In genomic region chr6:41280658-41281057, GRCh38 we compare ENCODE assay signal across 37 cellular contexts. TPM values are rescaled to one million over a fixed set of nuclear protein-coding genes. Genes with fewer than 3 reads are reported as not detected.
A peak's percentile ranks its signal among the peaks of the same experiment; 100 is the strongest.
DNase-seq lines count a peak whose midpoint lies in the region; ATAC-seq and TF ChIP-seq lines count a peak whose summit lies in the region.
"Had no signal": no experiment of that assay in that cellular context is flagged by ENCODE, and none has a peak within 500 bp of the region (broad histone marks: within the 10 kb centered on the region; RNA-seq: fewer than 3 reads in every experiment).

No MANE protein-coding gene starts in this region.

- no peak overlapping the region for H3K4ac ChIP-seq in mesenchymal stem cell (ENCODE audit: low read depth in 1 of 2, low read length in 2 of 2)

- H3K27ac Mint-ChIP-seq in dendritic cell treated with granulocyte-macrophage colony-stimulating factor and Interleukin-4, amounts not matched to agents 40 ng/mL and 50 ng/mL, for 4 days, result peak overlapping the region; percentile 0
- H3K27ac Mint-ChIP-seq: activated CD4-positive, alpha-beta memory T cell treated with anti-CD3 and anti-CD28 coated beads, Interleukin-2, amount 10 ng/mL, durations not matched to agents 7 days and 5 days; activated T-helper 1 cell treated with anti-CD3 and anti-CD28 coated beads, Interleukin-12 subunit alpha, Interleukin-12 subunit beta, Interleukin-2, Interleukin-4 antibody, amounts not matched to agents 30 ng/mL and 10 ng/mL and 1 ng/mL, durations not matched to agents 14 hours and 24 hours and 36 hours; brain; CD8-positive, alpha-beta T cell; stimulated activated naive B cell treated with anti-CD40 and anti-IgM and Interleukin-4, amounts not matched to agents 10 μg/mL and 1 μg/mL and 100 μg/mL, for 72 hours had no signal

- no peak overlapping the region for H2AK5ac ChIP-seq in mesenchymal stem cell (ENCODE audit: low read length, severe bottlenecking)

- peak; percentile 45 for ATAC-seq in Right ventricle myocardium superior (ENCODE audit: poor library complexity)
- ATAC-seq in upper lobe of right lung, result peak; percentile 72
- no peak for ATAC-seq in gastrocnemius medialis
- ATAC-seq: CD8-positive, alpha-beta T cell; SK-N-SH treated with all-trans-retinoic acid at 6 μM for 48 hours; stimulated activated naive B cell treated with anti-CD40 and anti-IgM and Interleukin-4, amounts not matched to agents 10 μg/mL and 1 μg/mL and 100 μg/mL, for 72 hours had no signal

- TF ChIP-seq POLR2A in NB4 (IDR thresholded peaks at IDR 0.05; ENCODE audit: extremely low read depth, insufficient read length) (no peak), gastrocnemius medialis (IDR thresholded peaks at IDR 0.05) (no peak)

- no peaks in the 10 kb centered on the region for H3K79me1 ChIP-seq in mesenchymal stem cell (replicated peaks; ENCODE audit: low read length, poor library complexity, severe bottlenecking)

- no peak for DNase-seq in Right ventricle myocardium superior
- no peak for DNase-seq in cardiac septum (ENCODE audit: low spot score)
- DNase-seq in NB4 (ENCODE audit: low read depth), result peak; percentile 42
- DNase-seq in upper lobe of right lung, result no peak
- no peak for DNase-seq in gastrocnemius medialis
- no peak for DNase-seq in NCI-H748 treated with DMSO at 0.1 percent for 48 hours (lab: John Stamatoyannopoulos, UW)
- DNase-seq in mesenchymal stem cell, result no peak
- DNase-seq: activated CD4-positive, alpha-beta memory T cell treated with anti-CD3 and anti-CD28 coated beads, Interleukin-2, amount 10 ng/mL, durations not matched to agents 7 days and 5 days; activated CD4-positive, alpha-beta T cell treated with anti-CD3 and anti-CD28 coated beads for 1 hour; activated CD8-positive, alpha-beta memory T cell treated with anti-CD3 and anti-CD28 coated beads, Interleukin-2, amount 50 U/mL, for 4 hours; activated naive CD4-positive, alpha-beta T cell treated with Interleukin-2 at 50 U/mL for 16 hours; CD8-positive, alpha-beta T cell; DMS 273 treated with DMSO at 0.1 percent for 48 hours; EL; hypothalamus; KBM-7; left cardiac atrium; mesendoderm; NCI-H2107; pancreas; retina; stimulated activated naive B cell treated with anti-CD40 and anti-IgM and Interleukin-4, amounts not matched to agents 10 μg/mL and 1 μg/mL and 100 μg/mL, for 72 hours had no signal

- H3K36me3 Mint-ChIP-seq in dendritic cell treated with granulocyte-macrophage colony-stimulating factor and Interleukin-4, amounts not matched to agents 40 ng/mL and 50 ng/mL, for 4 days (ENCODE audit: low read depth), result no peaks in the 10 kb centered on the region
- H3K36me3 Mint-ChIP-seq: brain; CD8-positive, alpha-beta T cell had no signal

- H3K4me2 ChIP-seq in mesenchymal stem cell (ENCODE audit: low read length, poor library complexity, severe bottlenecking), result no peak overlapping the region

- H3K4me3 ChIP-seq in NB4 (ENCODE audit: low read depth, low read length) (no peak overlapping the region), upper lobe of right lung (no peak overlapping the region), gastrocnemius medialis (no peak overlapping the region), mesenchymal stem cell (ENCODE audit: insufficient read depth in 1 of 2, low read depth in 1 of 2, low read length in 2 of 2) (no peak overlapping the region)
- H3K4me3 ChIP-seq: pancreas, skin epidermis, suprapubic skin had no signal

- H3K4me1 ChIP-seq in upper lobe of right lung (peaks cover 17% of the 10 kb centered on the region), gastrocnemius medialis (no peaks in the 10 kb centered on the region), mesenchymal stem cell (ENCODE audit: control insufficient read depth, insufficient read depth, low read depth, low read length) (no peaks in the 10 kb centered on the region)
- H3K4me1 ChIP-seq: pancreas, suprapubic skin had no signal

- no peak overlapping the region for H2BK15ac ChIP-seq in mesenchymal stem cell (ENCODE audit: low read depth, poor library complexity, severe bottlenecking)

- H3K4me3 Mint-ChIP-seq in dendritic cell treated with granulocyte-macrophage colony-stimulating factor and Interleukin-4, amounts not matched to agents 40 ng/mL and 50 ng/mL, for 4 days, result no peak overlapping the region
- H3K4me3 Mint-ChIP-seq: activated CD4-positive, alpha-beta memory T cell treated with anti-CD3 and anti-CD28 coated beads, Interleukin-2, amount 10 ng/mL, durations not matched to agents 7 days and 5 days; activated T-helper 1 cell treated with anti-CD3 and anti-CD28 coated beads, Interleukin-12 subunit alpha, Interleukin-12 subunit beta, Interleukin-2, Interleukin-4 antibody, amounts not matched to agents 30 ng/mL and 10 ng/mL and 1 ng/mL, durations not matched to agents 14 hours and 24 hours and 36 hours; brain; CD8-positive, alpha-beta T cell; neural crest cell; stimulated activated naive B cell treated with anti-CD40 and anti-IgM and Interleukin-4, amounts not matched to agents 10 μg/mL and 1 μg/mL and 100 μg/mL, for 72 hours had no signal

- H2AFZ ChIP-seq in mesenchymal stem cell (ENCODE audit: low read depth, low read length), result no peak overlapping the region

- H3K18ac ChIP-seq in mesenchymal stem cell (ENCODE audit: low read depth in 1 of 2, low read length in 2 of 2), result no peak overlapping the region

- no peaks in the 10 kb centered on the region for H3K9me3 ChIP-seq in upper lobe of right lung
- no peaks in the 10 kb centered on the region for H3K9me3 ChIP-seq in gastrocnemius medialis
- no peaks in the 10 kb centered on the region for H3K9me3 ChIP-seq in mesenchymal stem cell (ENCODE audit: control insufficient read depth, low read length)
- H3K9me3 ChIP-seq: pancreas, suprapubic skin had no signal

- TF ChIP-seq CTCF in NB4 (IDR thresholded peaks at IDR 0.05; ENCODE audit: low read depth, low read length), result no peak
- no peak for TF ChIP-seq CTCF in upper lobe of right lung (IDR thresholded peaks at IDR 0.05)
- TF ChIP-seq CTCF in gastrocnemius medialis (IDR thresholded peaks at IDR 0.05 in 4 of 5, conservative IDR thresholded peaks at IDR 0.05 in 1 of 5), result no peak

- intact Hi-C loops in Right ventricle myocardium superior (cut with DNase I), result no loop called here
- intact Hi-C loops in cardiac septum (cut with DNase I), result no loop called here
- intact Hi-C loops in dendritic cell treated with granulocyte-macrophage colony-stimulating factor and Interleukin-4, amounts not matched to agents 40 ng/mL and 50 ng/mL, for 4 days (cut with micrococcal nuclease), result no loop called here
- intact Hi-C loops in upper lobe of right lung (cut with DNase I), result no loop called here
- intact Hi-C loops in gastrocnemius medialis (cut with DNase I; ENCODE audit: low total_unique reads), result no loop called here

- H3K23ac ChIP-seq in mesenchymal stem cell (ENCODE audit: low read length in 2 of 2), result no peak overlapping the region

- H3K27me3 Mint-ChIP-seq in dendritic cell treated with granulocyte-macrophage colony-stimulating factor and Interleukin-4, amounts not matched to agents 40 ng/mL and 50 ng/mL, for 4 days, result peaks cover 2% of the 10 kb centered on the region

- no peak overlapping the region for H3K9ac ChIP-seq in mesenchymal stem cell (ENCODE audit: low read length)

- H3K4me1 Mint-ChIP-seq in dendritic cell treated with granulocyte-macrophage colony-stimulating factor and Interleukin-4, amounts not matched to agents 40 ng/mL and 50 ng/mL, for 4 days (ENCODE audit: low read depth), result peaks cover 86% of the 10 kb centered on the region

- H2BK12ac ChIP-seq in mesenchymal stem cell (ENCODE audit: low read length in 2 of 2), result no peak overlapping the region

- no peak overlapping the region for H4K91ac ChIP-seq in mesenchymal stem cell (ENCODE audit: low read length)

- H4K8ac ChIP-seq in mesenchymal stem cell (ENCODE audit: low read length), result no peak overlapping the region

- no peak overlapping the region for H2BK5ac ChIP-seq in mesenchymal stem cell (ENCODE audit: low read depth, low read length, poor library complexity, severe bottlenecking)

- WGBS in mesenchymal stem cell, result 52% methylated on average over 1 of the region's 1 CpG

- H3K27ac ChIP-seq in upper lobe of right lung (no peak overlapping the region), gastrocnemius medialis (no peak overlapping the region), mesenchymal stem cell (ENCODE audit: low read length, poor library complexity, severe bottlenecking) (no peak overlapping the region)
- H3K27ac ChIP-seq: pancreas, skin epidermis, suprapubic skin had no signal

- no peaks in the 10 kb centered on the region for H3K27me3 ChIP-seq in upper lobe of right lung
- no peaks in the 10 kb centered on the region for H3K27me3 ChIP-seq in gastrocnemius medialis
- H3K27me3 ChIP-seq in mesenchymal stem cell (ENCODE audit: control insufficient read depth in 1 of 2, insufficient read depth in 1 of 2, low read length in 2 of 2), result peaks cover 9 to 23% of the 10 kb centered on the region in 2 experiments
- H3K27me3 ChIP-seq: pancreas had no signal

- in situ Hi-C loops in gastrocnemius medialis (cut with MboI; ENCODE audit: low sequenced_read_pairs in 4 of 4), result no loop called here

- no peaks in the 10 kb centered on the region for H3K36me3 ChIP-seq in upper lobe of right lung
- no peaks in the 10 kb centered on the region for H3K36me3 ChIP-seq in gastrocnemius medialis
- H3K36me3 ChIP-seq in mesenchymal stem cell (ENCODE audit: control insufficient read depth in 1 of 2, insufficient read depth in 2 of 2, low read depth in 1 of 2, low read length in 2 of 2), result no peaks in the 10 kb centered on the region
- H3K36me3 ChIP-seq: pancreas, suprapubic skin had no signal

- no peaks in the 10 kb centered on the region for H3K9me3 Mint-ChIP-seq in dendritic cell treated with granulocyte-macrophage colony-stimulating factor and Interleukin-4, amounts not matched to agents 40 ng/mL and 50 ng/mL, for 4 days
- H3K9me3 Mint-ChIP-seq: activated CD4-positive, alpha-beta memory T cell treated with anti-CD3 and anti-CD28 coated beads, Interleukin-2, amount 10 ng/mL, durations not matched to agents 7 days and 5 days; CD8-positive, alpha-beta T cell had no signal

- no peak overlapping the region for H3K14ac ChIP-seq in mesenchymal stem cell (ENCODE audit: low read length in 2 of 2)

- no peak overlapping the region for H2BK120ac ChIP-seq in mesenchymal stem cell (ENCODE audit: low read depth, low read length)

RNA-seq across cellular contexts. Expression of gene TREM1, which starts 5.8 kb away (rescaled TPM):
- total RNA-seq in Right ventricle myocardium superior, result 0.67 TPM
- total RNA-seq in cardiac septum, result 2.6 TPM
- 61.2 TPM for total RNA-seq in upper lobe of right lung
- 1 to 10 TPM in 1 of 4 donors, under 1 TPM in 1, not detected in 2; 0.95 to 2.6 TPM for total RNA-seq in gastrocnemius medialis
- polyA plus RNA-seq in mesenchymal stem cell (2013, experiment 1 of 2), result 5.2 TPM
- 5.7 TPM for polyA plus RNA-seq in mesenchymal stem cell (2013, experiment 2 of 2)
- total RNA-seq: A172; activated CD4-positive, alpha-beta memory T cell treated with anti-CD3 and anti-CD28 coated beads, Interleukin-2, amount 10 ng/mL, durations not matched to agents 7 days and 5 days; activated T-helper 1 cell treated with anti-CD3 and anti-CD28 coated beads, Interleukin-12 subunit alpha, Interleukin-12 subunit beta, Interleukin-2, Interleukin-4 antibody, amounts not matched to agents 30 ng/mL and 10 ng/mL and 1 ng/mL, durations not matched to agents 14 hours and 24 hours and 36 hours; fibroblast of lung; neural crest cell; T-helper 2 cell treated with Interferon-gamma antibody and Interleukin-4, amounts not matched to agents 100 ng/mL and 5 ng/mL, for 36 hours had no signal

RNA-seq across cellular contexts. Expression of gene TREML4, which starts 52.5 kb away (rescaled TPM):
- not detected for total RNA-seq in Right ventricle myocardium superior
- not detected for total RNA-seq in cardiac septum
- total RNA-seq in upper lobe of right lung, result not detected
- not detected for total RNA-seq in gastrocnemius medialis
- polyA plus RNA-seq in mesenchymal stem cell (2013, experiment 1 of 2), result not detected
- polyA plus RNA-seq in mesenchymal stem cell (2013, experiment 2 of 2), result not detected
- total RNA-seq: A172; activated CD4-positive, alpha-beta memory T cell treated with anti-CD3 and anti-CD28 coated beads, Interleukin-2, amount 10 ng/mL, durations not matched to agents 7 days and 5 days; activated T-helper 1 cell treated with anti-CD3 and anti-CD28 coated beads, Interleukin-12 subunit alpha, Interleukin-12 subunit beta, Interleukin-2, Interleukin-4 antibody, amounts not matched to agents 30 ng/mL and 10 ng/mL and 1 ng/mL, durations not matched to agents 14 hours and 24 hours and 36 hours; CD8-positive, alpha-beta T cell; cerebellum; fibroblast of lung; left cardiac atrium; MCF 10A; neural crest cell; OCI-LY7; pancreas; suprapubic skin; T-helper 2 cell treated with Interferon-gamma antibody and Interleukin-4, amounts not matched to agents 100 ng/mL and 5 ng/mL, for 36 hours; ureter had no signal
- polyA plus RNA-seq: fibroblast of lung, pancreas had no signal

RNA-seq across cellular contexts. Expression of gene NCR2, which starts 54.8 kb away (rescaled TPM):
- total RNA-seq in Right ventricle myocardium superior (not detected), cardiac septum (not detected), upper lobe of right lung (not detected), gastrocnemius medialis (not detected)
- polyA plus RNA-seq in mesenchymal stem cell (2013, experiment 1 of 2), result not detected
- not detected for polyA plus RNA-seq in mesenchymal stem cell (2013, experiment 2 of 2)
- total RNA-seq: A172; activated CD4-positive, alpha-beta memory T cell treated with anti-CD3 and anti-CD28 coated beads, Interleukin-2, amount 10 ng/mL, durations not matched to agents 7 days and 5 days; activated T-helper 1 cell treated with anti-CD3 and anti-CD28 coated beads, Interleukin-12 subunit alpha, Interleukin-12 subunit beta, Interleukin-2, Interleukin-4 antibody, amounts not matched to agents 30 ng/mL and 10 ng/mL and 1 ng/mL, durations not matched to agents 14 hours and 24 hours and 36 hours; CD8-positive, alpha-beta T cell; cerebellum; fibroblast of lung; H4; left cardiac atrium; MCF 10A; neural crest cell; OCI-LY7; pancreas; suprapubic skin; T-helper 2 cell treated with Interferon-gamma antibody and Interleukin-4, amounts not matched to agents 100 ng/mL and 5 ng/mL, for 36 hours; ureter had no signal
- polyA plus RNA-seq: fibroblast of lung, pancreas had no signal

Comparison
In these comparisons a context has a peak if more than half of its experiments do, and no peak if none do; other contexts are left out.
1. ATAC-seq: peak in Right ventricle myocardium superior (single experiment) and upper lobe of right lung (single experiment); none in gastrocnemius medialis (0 of 2).
2. RNA of gene TREM1, which starts 5.8 kb away (total RNA-seq): 61.2 TPM in upper lobe of right lung (single experiment); 2.6 TPM in cardiac septum (single experiment), 0.95 to 2.6 TPM in gastrocnemius medialis and 0.67 TPM in Right ventricle myocardium superior (single experiment); every median in the first group is over 10 times any median in the second.